ENCODE assay signal across 8 cellular contexts in the genomic region with DNA sequence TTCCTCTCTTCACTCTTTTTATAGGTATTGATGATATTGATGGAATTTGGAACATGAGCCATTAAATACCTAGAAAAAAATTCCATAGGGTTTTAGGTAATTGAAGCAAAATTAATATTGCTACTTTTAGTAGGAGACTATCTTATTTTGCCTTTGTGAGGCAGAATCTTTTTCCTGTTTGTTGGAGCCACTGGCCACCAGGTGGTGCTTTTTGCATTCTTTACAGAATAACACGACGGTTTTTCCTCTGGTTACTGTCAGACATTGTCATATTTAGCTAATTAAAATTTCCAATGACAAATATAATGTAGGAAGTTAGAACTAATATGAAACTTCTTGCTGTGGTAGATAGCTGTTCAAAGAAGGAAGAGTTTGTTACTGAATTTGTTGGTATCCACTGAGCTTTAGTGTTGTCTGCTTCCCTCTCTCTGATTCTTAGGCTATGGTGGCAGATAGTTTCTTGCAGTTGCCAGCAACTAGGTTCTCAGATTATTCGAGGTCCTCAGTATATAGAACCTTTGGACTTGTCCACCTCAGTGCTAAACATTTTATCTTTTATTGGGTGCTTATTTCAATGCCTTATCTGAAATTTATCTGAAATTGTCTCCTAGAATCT. TPM values are rescaled to one million over a fixed set of nuclear protein-coding genes. Genes with fewer than 3 reads are reported as not detected.
DNase-seq lines count a peak whose midpoint lies in the region; ATAC-seq and TF ChIP-seq lines count a peak whose summit lies in the region.

No MANE protein-coding gene starts in this region.

- no peaks in the 10 kb centered on the region for H3K9me3 ChIP-seq in parathyroid adenoma (ENCODE audit: control insufficient read depth, low read length)

- no peaks in the 10 kb centered on the region for H3K36me3 ChIP-seq in parathyroid adenoma (ENCODE audit: control insufficient read depth, insufficient read depth, low read length)

- no peaks in the 10 kb centered on the region; the same call in 1 of the 2 replicates for H3K27me3 Mint-ChIP-seq in HFFc6 (ENCODE audit: insufficient read depth)
- H3K27me3 Mint-ChIP-seq in activated T-cell treated with anti-CD3 and anti-CD28 coated beads, Interleukin-2, amount 50 U/mL, for 24 hours = no peaks in the 10 kb centered on the region

- no peak overlapping the region for H2AFZ ChIP-seq in parathyroid adenoma

- no peaks in the 10 kb centered on the region for H3K79me2 ChIP-seq in parathyroid adenoma

- peaks cover 6% of the 10 kb centered on the region for H3K4me1 Mint-ChIP-seq in HFFc6 (ENCODE audit: low read depth)
- peaks cover 9% of the 10 kb centered on the region for H3K4me1 Mint-ChIP-seq in activated T-cell treated with anti-CD3 and anti-CD28 coated beads, Interleukin-2, amount 50 U/mL, for 24 hours (ENCODE audit: low read depth)

- no peak overlapping the region for H3K4me2 ChIP-seq in parathyroid adenoma (ENCODE audit: low read length)

- no peak for ATAC-seq in activated CD4-positive, CD25-positive, alpha-beta regulatory T cell treated with anti-CD3 and anti-CD28 coated beads, Interleukin-2, amount 50 U/mL, for 24 hours

- no peaks in the 10 kb centered on the region for H3K4me1 ChIP-seq in parathyroid adenoma

- peak; percentile 91 for TF ChIP-seq CTCF in HFFc6 (IDR thresholded peaks at IDR 0.05)
- TF ChIP-seq CTCF in fibroblast of the aortic adventitia (IDR thresholded peaks at IDR 0.05; ENCODE audit: insufficient read depth, low read length) = peak; percentile 75
- TF ChIP-seq CTCF in parathyroid adenoma (IDR thresholded peaks at IDR 0.05) = peak; percentile 62

- no peaks in the 10 kb centered on the region for H3K27me3 ChIP-seq in parathyroid adenoma (ENCODE audit: control insufficient read depth, insufficient read depth, low read length)

- H3K9me3 Mint-ChIP-seq in HFFc6 = no peaks in the 10 kb centered on the region
- H3K9me3 Mint-ChIP-seq in activated T-cell treated with anti-CD3 and anti-CD28 coated beads, Interleukin-2, amount 50 U/mL, for 24 hours = no peaks in the 10 kb centered on the region

- H3K36me3 Mint-ChIP-seq in HFFc6 (ENCODE audit: low read depth) = peaks cover 6% of the 10 kb centered on the region; the same call in 1 of the 2 replicates
- peaks cover 77% of the 10 kb centered on the region for H3K36me3 Mint-ChIP-seq in activated T-cell treated with anti-CD3 and anti-CD28 coated beads, Interleukin-2, amount 50 U/mL, for 24 hours (ENCODE audit: low read depth)

- H3K27ac ChIP-seq in parathyroid adenoma = no peak overlapping the region

- peak; percentile 10 for DNase-seq in activated CD4-positive, CD25-positive, alpha-beta regulatory T cell treated with anti-CD3 and anti-CD28 coated beads, Interleukin-2, amount 50 U/mL, for 16 hours (ENCODE audit: low read depth, low spot score)
- DNase-seq in HFFc6 = peak; percentile 44
- peak; percentile 45 for DNase-seq in NCI-H69 (lab: John Stamatoyannopoulos, UW)
- DNase-seq in activated T-cell treated with anti-CD3 and anti-CD28 coated beads, Interleukin-2, amount 50 U/mL, for 24 hours = peak; percentile 35
- DNase-seq in fibroblast of the aortic adventitia (ENCODE audit: low read depth) = peak; percentile 63
- DNase-seq in NCI-H1048 (lab: John Stamatoyannopoulos, UW) = no peak

- no peak overlapping the region for H3K4me3 Mint-ChIP-seq in HFFc6
- H3K4me3 Mint-ChIP-seq in activated T-cell treated with anti-CD3 and anti-CD28 coated beads, Interleukin-2, amount 50 U/mL, for 24 hours = no peak overlapping the region

- H3K4me3 ChIP-seq in fibroblast of the aortic adventitia (ENCODE audit: low read depth, low read length) = no peak overlapping the region
- H3K4me3 ChIP-seq in parathyroid adenoma (ENCODE audit: low read depth, low read length) = no peak overlapping the region

- no peak overlapping the region for H3K9ac ChIP-seq in parathyroid adenoma

- no peak overlapping the region; the same call in 1 of the 2 replicates for H3K27ac Mint-ChIP-seq in HFFc6
- peak overlapping the region; percentile 88 for H3K27ac Mint-ChIP-seq in activated T-cell treated with anti-CD3 and anti-CD28 coated beads, Interleukin-2, amount 50 U/mL, for 24 hours

RNA-seq across cellular contexts. Expression of a gene that starts 25.7 kb away (rescaled TPM):
- 10 to 100 TPM; 79.3 to 93.5 (median 86.6) TPM for total RNA-seq in HFFc6 (2021; fragmentation: NEBNext Ultra II Directional; extraction: Animal tissue kit (Norgen Biotek cat#: 25700))
- total RNA-seq in fibroblast of the aortic adventitia (ENCODE audit: low replicate concordance) = 14.2 and 37.5 TPM in 2 replicates

RNA-seq across cellular contexts. Expression of a gene that starts 59.2 kb away (rescaled TPM):
- total RNA-seq in HFFc6 (2021; fragmentation: NEBNext Ultra II Directional; extraction: Animal tissue kit (Norgen Biotek cat#: 25700)) = 10 to 100 TPM; 27.3 to 39.1 (median 32.9) TPM
- total RNA-seq in fibroblast of the aortic adventitia (ENCODE audit: low replicate concordance) = 41.8 and 46.5 TPM in 2 replicates
